1 cellular context compared by ENCODE assay signal in the genomic region with DNA sequence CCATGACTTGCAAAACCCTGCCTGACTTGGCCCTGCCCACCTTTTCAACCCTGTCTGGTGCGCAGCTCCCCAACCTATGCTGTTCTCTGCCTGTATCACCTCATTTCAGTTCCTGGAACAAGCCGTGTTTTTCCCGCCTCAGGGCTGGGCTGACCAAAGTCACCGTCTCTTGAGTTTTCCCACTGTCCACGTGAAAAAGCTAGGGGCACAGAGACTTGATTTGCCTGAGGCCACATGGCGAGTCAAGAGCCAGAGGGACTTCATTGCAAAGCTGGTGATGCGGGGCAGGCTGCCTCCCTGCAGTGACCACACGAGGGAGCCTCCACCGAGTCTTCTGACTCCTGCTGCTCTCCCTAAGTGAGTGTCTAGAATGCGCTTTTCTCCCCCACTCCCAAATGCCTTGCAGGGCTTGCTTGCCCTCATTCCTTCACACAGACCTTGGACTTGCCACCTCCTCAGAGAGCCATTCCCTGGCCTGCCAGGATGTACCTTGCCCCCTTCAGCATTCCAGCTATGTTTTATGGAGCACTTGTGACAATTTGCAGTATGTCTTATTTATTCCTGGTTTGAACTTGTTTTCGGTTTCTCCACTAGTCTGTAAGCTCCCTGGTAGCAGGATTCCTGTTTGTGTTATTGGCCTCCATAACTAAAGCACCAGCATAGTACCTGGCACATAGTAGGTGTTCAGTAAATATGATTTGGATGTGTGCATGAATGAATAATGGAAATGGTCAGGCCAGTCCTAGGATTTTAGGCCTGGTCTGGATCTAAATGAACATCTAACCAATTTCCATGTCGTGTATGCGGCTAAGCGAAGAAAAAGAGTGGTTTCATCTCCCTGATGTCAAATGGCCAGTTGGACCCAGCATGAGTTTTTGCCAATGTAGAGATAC.
TF ChIP-seq lines count a peak whose summit lies in the region.

No MANE protein-coding gene starts in this region.

TF ChIP-seq in HepG2, 621 proteins besides CTCF, POLR2A, EP300 and RAD21 (continued from another document and continues in another):
- TF ChIP-seq EHMT2 (IDR thresholded peaks at IDR 0.05; ENCODE audit: borderline replicate concordance, low read depth, low read length) (no peak), MED13 (CRISPR knock-in tag; IDR thresholded peaks at IDR 0.05) (no peak), ARID2 (CRISPR knock-in tag; IDR thresholded peaks at IDR 0.05; ENCODE audit: borderline replicate concordance) (no peak), CBFB (CRISPR knock-in tag; IDR thresholded peaks at IDR 0.05) (0 out of 2 replicates have a peak, but pooled peaks have one; percentile 29), TSC22D2 (CRISPR knock-in tag; IDR thresholded peaks at IDR 0.05; ENCODE audit: borderline replicate concordance) (peak; percentile 29; the same call in 1 of the 2 replicates), GABPA (IDR thresholded peaks at IDR 0.05; ENCODE audit: low read depth, low read length) (no peak), GABPA (CRISPR knock-in tag; IDR thresholded peaks at IDR 0.05; ENCODE audit: low read depth) (no peak), GABPB1 (CRISPR knock-in tag; IDR thresholded peaks at IDR 0.05) (peak; percentile 18; the same call in 1 of the 2 replicates), PHF8 (CRISPR knock-in tag; IDR thresholded peaks at IDR 0.05) (peak; percentile 49), KAT8 (CRISPR knock-in tag; IDR thresholded peaks at IDR 0.05) (peak; percentile 76), NFE2L2 (IDR thresholded peaks at IDR 0.05; ENCODE audit: low read length) (peak; percentile 72), ZNF101 (CRISPR knock-in tag; IDR thresholded peaks at IDR 0.05; ENCODE audit: borderline replicate concordance, low read depth) (0 out of 2 replicates have a peak, but pooled peaks have one; percentile 61), MBNL3 (CRISPR knock-in tag; conservative IDR thresholded peaks at IDR 0.05) (no peak), NPAS2 (CRISPR knock-in tag; IDR thresholded peaks at IDR 0.05; ENCODE audit: borderline replicate concordance) (no peak), ZKSCAN1 (IDR thresholded peaks at IDR 0.05; ENCODE audit: low read length) (peak; percentile 92), ZBTB1 (CRISPR knock-in tag; IDR thresholded peaks at IDR 0.05; ENCODE audit: borderline replicate concordance) (no peak), ZNF263 (CRISPR knock-in tag; IDR thresholded peaks at IDR 0.05) (no peak), SOX5 (CRISPR knock-in tag; IDR thresholded peaks at IDR 0.05; ENCODE audit: borderline replicate concordance) (peak; percentile 62; the same call in 1 of the 2 replicates), ZNF746 (CRISPR knock-in tag; IDR thresholded peaks at IDR 0.05) (peak; percentile 73), KDM2A (CRISPR knock-in tag; IDR thresholded peaks at IDR 0.05; ENCODE audit: borderline replicate concordance, low read depth) (peak; percentile 84), CBX1 (IDR thresholded peaks at IDR 0.05; ENCODE audit: low read depth) (peak; percentile 20), SNRNP70 (IDR thresholded peaks at IDR 0.05; ENCODE audit: low read depth, low read length) (no peak)
- TF ChIP-seq, protein P1, sequence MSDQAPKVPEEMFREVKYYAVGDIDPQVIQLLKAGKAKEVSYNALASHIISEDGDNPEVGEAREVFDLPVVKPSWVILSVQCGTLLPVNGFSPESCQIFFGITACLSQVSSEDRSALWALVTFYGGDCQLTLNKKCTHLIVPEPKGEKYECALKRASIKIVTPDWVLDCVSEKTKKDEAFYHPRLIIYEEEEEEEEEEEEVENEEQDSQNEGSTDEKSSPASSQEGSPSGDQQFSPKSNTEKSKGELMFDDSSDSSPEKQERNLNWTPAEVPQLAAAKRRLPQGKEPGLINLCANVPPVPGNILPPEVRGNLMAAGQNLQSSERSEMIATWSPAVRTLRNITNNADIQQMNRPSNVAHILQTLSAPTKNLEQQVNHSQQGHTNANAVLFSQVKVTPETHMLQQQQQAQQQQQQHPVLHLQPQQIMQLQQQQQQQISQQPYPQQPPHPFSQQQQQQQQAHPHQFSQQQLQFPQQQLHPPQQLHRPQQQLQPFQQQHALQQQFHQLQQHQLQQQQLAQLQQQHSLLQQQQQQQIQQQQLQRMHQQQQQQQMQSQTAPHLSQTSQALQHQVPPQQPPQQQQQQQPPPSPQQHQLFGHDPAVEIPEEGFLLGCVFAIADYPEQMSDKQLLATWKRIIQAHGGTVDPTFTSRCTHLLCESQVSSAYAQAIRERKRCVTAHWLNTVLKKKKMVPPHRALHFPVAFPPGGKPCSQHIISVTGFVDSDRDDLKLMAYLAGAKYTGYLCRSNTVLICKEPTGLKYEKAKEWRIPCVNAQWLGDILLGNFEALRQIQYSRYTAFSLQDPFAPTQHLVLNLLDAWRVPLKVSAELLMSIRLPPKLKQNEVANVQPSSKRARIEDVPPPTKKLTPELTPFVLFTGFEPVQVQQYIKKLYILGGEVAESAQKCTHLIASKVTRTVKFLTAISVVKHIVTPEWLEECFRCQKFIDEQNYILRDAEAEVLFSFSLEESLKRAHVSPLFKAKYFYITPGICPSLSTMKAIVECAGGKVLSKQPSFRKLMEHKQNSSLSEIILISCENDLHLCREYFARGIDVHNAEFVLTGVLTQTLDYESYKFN (CRISPR knock-in tag; conservative IDR thresholded peaks at IDR 0.05), result no peak; the same call in 1 of the 2 replicates
- TF ChIP-seq, protein P2, sequence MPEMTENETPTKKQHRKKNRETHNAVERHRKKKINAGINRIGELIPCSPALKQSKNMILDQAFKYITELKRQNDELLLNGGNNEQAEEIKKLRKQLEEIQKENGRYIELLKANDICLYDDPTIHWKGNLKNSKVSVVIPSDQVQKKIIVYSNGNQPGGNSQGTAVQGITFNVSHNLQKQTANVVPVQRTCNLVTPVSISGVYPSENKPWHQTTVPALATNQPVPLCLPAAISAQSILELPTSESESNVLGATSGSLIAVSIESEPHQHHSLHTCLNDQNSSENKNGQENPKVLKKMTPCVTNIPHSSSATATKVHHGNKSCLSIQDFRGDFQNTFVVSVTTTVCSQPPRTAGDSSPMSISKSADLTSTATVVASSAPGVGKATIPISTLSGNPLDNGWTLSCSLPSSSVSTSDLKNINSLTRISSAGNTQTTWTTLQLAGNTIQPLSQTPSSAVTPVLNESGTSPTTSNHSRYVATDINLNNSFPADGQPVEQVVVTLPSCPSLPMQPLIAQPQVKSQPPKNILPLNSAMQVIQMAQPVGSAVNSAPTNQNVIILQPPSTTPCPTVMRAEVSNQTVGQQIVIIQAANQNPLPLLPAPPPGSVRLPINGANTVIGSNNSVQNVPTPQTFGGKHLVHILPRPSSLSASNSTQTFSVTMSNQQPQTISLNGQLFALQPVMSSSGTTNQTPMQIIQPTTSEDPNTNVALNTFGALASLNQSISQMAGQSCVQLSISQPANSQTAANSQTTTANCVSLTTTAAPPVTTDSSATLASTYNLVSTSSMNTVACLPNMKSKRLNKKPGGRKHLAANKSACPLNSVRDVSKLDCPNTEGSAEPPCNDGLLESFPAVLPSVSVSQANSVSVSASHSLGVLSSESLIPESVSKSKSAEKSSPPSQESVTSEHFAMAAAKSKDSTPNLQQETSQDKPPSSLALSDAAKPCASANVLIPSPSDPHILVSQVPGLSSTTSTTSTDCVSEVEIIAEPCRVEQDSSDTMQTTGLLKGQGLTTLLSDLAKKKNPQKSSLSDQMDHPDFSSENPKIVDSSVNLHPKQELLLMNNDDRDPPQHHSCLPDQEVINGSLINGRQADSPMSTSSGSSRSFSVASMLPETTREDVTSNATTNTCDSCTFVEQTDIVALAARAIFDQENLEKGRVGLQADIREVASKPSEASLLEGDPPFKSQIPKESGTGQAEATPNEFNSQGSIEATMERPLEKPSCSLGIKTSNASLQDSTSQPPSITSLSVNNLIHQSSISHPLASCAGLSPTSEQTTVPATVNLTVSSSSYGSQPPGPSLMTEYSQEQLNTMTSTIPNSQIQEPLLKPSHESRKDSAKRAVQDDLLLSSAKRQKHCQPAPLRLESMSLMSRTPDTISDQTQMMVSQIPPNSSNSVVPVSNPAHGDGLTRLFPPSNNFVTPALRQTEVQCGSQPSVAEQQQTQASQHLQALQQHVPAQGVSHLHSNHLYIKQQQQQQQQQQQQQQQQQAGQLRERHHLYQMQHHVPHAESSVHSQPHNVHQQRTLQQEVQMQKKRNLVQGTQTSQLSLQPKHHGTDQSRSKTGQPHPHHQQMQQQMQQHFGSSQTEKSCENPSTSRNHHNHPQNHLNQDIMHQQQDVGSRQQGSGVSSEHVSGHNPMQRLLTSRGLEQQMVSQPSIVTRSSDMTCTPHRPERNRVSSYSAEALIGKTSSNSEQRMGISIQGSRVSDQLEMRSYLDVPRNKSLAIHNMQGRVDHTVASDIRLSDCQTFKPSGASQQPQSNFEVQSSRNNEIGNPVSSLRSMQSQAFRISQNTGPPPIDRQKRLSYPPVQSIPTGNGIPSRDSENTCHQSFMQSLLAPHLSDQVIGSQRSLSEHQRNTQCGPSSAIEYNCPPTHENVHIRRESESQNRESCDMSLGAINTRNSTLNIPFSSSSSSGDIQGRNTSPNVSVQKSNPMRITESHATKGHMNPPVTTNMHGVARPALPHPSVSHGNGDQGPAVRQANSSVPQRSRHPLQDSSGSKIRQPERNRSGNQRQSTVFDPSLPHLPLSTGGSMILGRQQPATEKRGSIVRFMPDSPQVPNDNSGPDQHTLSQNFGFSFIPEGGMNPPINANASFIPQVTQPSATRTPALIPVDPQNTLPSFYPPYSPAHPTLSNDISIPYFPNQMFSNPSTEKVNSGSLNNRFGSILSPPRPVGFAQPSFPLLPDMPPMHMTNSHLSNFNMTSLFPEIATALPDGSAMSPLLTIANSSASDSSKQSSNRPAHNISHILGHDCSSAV (CRISPR knock-in tag; IDR thresholded peaks at IDR 0.05; ENCODE audit: borderline replicate concordance), result no peak
- TF ChIP-seq, protein P3, sequence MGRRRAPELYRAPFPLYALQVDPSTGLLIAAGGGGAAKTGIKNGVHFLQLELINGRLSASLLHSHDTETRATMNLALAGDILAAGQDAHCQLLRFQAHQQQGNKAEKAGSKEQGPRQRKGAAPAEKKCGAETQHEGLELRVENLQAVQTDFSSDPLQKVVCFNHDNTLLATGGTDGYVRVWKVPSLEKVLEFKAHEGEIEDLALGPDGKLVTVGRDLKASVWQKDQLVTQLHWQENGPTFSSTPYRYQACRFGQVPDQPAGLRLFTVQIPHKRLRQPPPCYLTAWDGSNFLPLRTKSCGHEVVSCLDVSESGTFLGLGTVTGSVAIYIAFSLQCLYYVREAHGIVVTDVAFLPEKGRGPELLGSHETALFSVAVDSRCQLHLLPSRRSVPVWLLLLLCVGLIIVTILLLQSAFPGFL (CRISPR knock-in tag; IDR thresholded peaks at IDR 0.05), result no peak
- TF ChIP-seq, protein P4, sequence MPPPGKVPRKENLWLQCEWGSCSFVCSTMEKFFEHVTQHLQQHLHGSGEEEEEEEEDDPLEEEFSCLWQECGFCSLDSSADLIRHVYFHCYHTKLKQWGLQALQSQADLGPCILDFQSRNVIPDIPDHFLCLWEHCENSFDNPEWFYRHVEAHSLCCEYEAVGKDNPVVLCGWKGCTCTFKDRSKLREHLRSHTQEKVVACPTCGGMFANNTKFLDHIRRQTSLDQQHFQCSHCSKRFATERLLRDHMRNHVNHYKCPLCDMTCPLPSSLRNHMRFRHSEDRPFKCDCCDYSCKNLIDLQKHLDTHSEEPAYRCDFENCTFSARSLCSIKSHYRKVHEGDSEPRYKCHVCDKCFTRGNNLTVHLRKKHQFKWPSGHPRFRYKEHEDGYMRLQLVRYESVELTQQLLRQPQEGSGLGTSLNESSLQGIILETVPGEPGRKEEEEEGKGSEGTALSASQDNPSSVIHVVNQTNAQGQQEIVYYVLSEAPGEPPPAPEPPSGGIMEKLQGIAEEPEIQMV (CRISPR knock-in tag; IDR thresholded peaks at IDR 0.05; ENCODE audit: low read depth), result peak; percentile 66; the same call in 1 of the 2 replicates
- TF ChIP-seq, protein P5, sequence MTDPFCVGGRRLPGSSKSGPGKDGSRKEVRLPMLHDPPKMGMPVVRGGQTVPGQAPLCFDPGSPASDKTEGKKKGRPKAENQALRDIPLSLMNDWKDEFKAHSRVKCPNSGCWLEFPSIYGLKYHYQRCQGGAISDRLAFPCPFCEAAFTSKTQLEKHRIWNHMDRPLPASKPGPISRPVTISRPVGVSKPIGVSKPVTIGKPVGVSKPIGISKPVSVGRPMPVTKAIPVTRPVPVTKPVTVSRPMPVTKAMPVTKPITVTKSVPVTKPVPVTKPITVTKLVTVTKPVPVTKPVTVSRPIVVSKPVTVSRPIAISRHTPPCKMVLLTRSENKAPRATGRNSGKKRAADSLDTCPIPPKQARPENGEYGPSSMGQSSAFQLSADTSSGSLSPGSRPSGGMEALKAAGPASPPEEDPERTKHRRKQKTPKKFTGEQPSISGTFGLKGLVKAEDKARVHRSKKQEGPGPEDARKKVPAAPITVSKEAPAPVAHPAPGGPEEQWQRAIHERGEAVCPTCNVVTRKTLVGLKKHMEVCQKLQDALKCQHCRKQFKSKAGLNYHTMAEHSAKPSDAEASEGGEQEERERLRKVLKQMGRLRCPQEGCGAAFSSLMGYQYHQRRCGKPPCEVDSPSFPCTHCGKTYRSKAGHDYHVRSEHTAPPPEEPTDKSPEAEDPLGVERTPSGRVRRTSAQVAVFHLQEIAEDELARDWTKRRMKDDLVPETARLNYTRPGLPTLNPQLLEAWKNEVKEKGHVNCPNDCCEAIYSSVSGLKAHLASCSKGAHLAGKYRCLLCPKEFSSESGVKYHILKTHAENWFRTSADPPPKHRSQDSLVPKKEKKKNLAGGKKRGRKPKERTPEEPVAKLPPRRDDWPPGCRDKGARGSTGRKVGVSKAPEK (CRISPR knock-in tag; IDR thresholded peaks at IDR 0.05; ENCODE audit: borderline replicate concordance), result peak; percentile 8; the same call in 1 of the 2 replicates
- TF ChIP-seq, protein P6, sequence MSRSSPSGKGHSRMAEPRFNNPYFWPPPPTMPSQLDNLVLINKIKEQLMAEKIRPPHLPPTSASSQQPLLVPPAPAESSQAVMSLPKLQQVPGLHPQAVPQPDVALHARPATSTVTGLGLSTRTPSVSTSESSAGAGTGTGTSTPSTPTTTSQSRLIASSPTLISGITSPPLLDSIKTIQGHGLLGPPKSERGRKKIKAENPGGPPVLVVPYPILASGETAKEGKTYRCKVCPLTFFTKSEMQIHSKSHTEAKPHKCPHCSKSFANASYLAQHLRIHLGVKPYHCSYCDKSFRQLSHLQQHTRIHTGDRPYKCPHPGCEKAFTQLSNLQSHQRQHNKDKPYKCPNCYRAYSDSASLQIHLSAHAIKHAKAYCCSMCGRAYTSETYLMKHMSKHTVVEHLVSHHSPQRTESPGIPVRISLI (CRISPR knock-in tag; IDR thresholded peaks at IDR 0.05; ENCODE audit: borderline replicate concordance), result peak; percentile 23; the same call in 1 of the 2 replicates
- TF ChIP-seq, protein P7, sequence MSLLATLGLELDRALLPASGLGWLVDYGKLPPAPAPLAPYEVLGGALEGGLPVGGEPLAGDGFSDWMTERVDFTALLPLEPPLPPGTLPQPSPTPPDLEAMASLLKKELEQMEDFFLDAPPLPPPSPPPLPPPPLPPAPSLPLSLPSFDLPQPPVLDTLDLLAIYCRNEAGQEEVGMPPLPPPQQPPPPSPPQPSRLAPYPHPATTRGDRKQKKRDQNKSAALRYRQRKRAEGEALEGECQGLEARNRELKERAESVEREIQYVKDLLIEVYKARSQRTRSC (CRISPR knock-in tag; IDR thresholded peaks at IDR 0.05; ENCODE audit: low read depth), result 0 out of 2 replicates have a peak, but pooled peaks have one; percentile 67
- TF ChIP-seq, protein P8, sequence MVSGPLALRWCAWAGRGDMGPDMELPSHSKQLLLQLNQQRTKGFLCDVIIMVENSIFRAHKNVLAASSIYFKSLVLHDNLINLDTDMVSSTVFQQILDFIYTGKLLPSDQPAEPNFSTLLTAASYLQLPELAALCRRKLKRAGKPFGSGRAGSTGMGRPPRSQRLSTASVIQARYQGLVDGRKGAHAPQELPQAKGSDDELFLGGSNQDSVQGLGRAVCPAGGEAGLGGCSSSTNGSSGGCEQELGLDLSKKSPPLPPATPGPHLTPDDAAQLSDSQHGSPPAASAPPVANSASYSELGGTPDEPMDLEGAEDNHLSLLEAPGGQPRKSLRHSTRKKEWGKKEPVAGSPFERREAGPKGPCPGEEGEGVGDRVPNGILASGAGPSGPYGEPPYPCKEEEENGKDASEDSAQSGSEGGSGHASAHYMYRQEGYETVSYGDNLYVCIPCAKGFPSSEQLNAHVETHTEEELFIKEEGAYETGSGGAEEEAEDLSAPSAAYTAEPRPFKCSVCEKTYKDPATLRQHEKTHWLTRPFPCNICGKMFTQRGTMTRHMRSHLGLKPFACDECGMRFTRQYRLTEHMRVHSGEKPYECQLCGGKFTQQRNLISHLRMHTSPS (CRISPR knock-in tag; IDR thresholded peaks at IDR 0.05; ENCODE audit: low read depth), result no peak
